ENCODE assay signal across 24 cellular contexts in genomic region chr9:80957806-80958205, GRCh38.
"Had no signal": no experiment of that assay in that cellular context is flagged by ENCODE, and none has a peak within 500 bp of the region (broad histone marks: within the 10 kb centered on the region; RNA-seq: fewer than 3 reads in every experiment).

No MANE protein-coding gene starts in this region.

- H3K36me3 Mint-ChIP-seq: activated naive CD4-positive, alpha-beta T cell treated with anti-CD3 and anti-CD28 coated beads, Interleukin-2, amount 50 U/mL, for 24 hours had no signal

- ATAC-seq: activated CD8-positive, alpha-beta T cell treated with anti-CD3 and anti-CD28 coated beads, Interleukin-2, amount 10 ng/mL, durations not matched to agents 7 days and 5 days; left lobe of liver; natural killer cell treated with Interleukin-12 subunit alpha and Interleukin-12 subunit beta and Interleukin-15 and Interleukin-18, amount 100 ng/mL, for 72 hours; pancreas; psoas muscle; upper lobe of right lung had no signal

- H3K9me3 Mint-ChIP-seq: activated naive CD4-positive, alpha-beta T cell treated with anti-CD3 and anti-CD28 coated beads, Interleukin-2, amount 50 U/mL, for 24 hours had no signal

- H3K4me3 ChIP-seq: breast epithelium, lung, pancreas, psoas muscle, right atrium auricular region, thyroid gland, upper lobe of right lung had no signal

- DNase-seq: activated CD4-positive, alpha-beta T cell treated with anti-CD3 and anti-CD28 coated beads for 1 hour; activated CD4-positive, alpha-beta T cell treated with anti-CD3 and anti-CD28 coated beads, Interleukin-2, amount 50 U/mL, for 1 hour; activated CD8-positive, alpha-beta T cell treated with anti-CD3 and anti-CD28 coated beads, Interleukin-2, amount 10 ng/mL, durations not matched to agents 7 days and 5 days; activated gamma-delta T cell treated with Interleukin-2 at 50 U/mL for 16 hours; aorta; cerebellar nuclear complex; cortex of kidney; erythroblast; kidney; midbrain; pancreas; psoas muscle; stimulated activated CD4-positive, alpha-beta T cell treated with anti-CD3 and anti-CD28 coated beads, Interleukin-1b, Interleukin-23, amount 100 ng/mL, for 48 hours; substantia nigra; T-helper 1 cell; thyroid gland; upper lobe of right lung had no signal

- H3K27ac Mint-ChIP-seq: activated CD8-positive, alpha-beta T cell treated with anti-CD3 and anti-CD28 coated beads, Interleukin-2, amount 10 ng/mL, durations not matched to agents 7 days and 5 days; activated naive CD4-positive, alpha-beta T cell treated with anti-CD3 and anti-CD28 coated beads, Interleukin-2, amount 50 U/mL, for 24 hours; natural killer cell treated with Interleukin-12 subunit alpha and Interleukin-12 subunit beta and Interleukin-15 and Interleukin-18, amount 100 ng/mL, for 72 hours; stimulated activated naive CD8-positive, alpha-beta T cell treated with anti-CD3 and anti-CD28 coated beads, Interleukin-15, Interleukin-2, amounts not matched to agents 100 ng/mL and 50 ng/mL, for 24 hours had no signal
